In genomic region chr6:28597217-28597835, GRCh38 we compare ENCODE assay signal across 8 cellular contexts.
A peak's percentile ranks its signal among the peaks of the same experiment; 100 is the strongest.
DNase-seq lines count a peak whose midpoint lies in the region; ATAC-seq and TF ChIP-seq lines count a peak whose summit lies in the region.

No MANE protein-coding gene starts in this region.

- DNase-seq in cardiac muscle cell (ENCODE audit: low read depth in 1 of 2, low spot score in 1 of 2) (peak in 1 of 2 donors; percentile 60), Right ventricle myocardium superior (no peak), NCI-H524 (lab: John Stamatoyannopoulos, UW) (peak; percentile 71 to 89), astrocyte of the spinal cord (ENCODE audit: low read depth, low spot score) (peak; percentile 68), mesendoderm (peak; percentile 82), upper lobe of left lung (no peak), HuH-7.5 (ENCODE audit: low spot score) (no peak), cardiac septum (ENCODE audit: low spot score) (no peak)

- H3K27ac ChIP-seq in cardiac muscle cell (no peak overlapping the region), mesendoderm (ENCODE audit: low read depth, low read length) (no peak overlapping the region), upper lobe of left lung (no peak overlapping the region)

- H2BK15ac ChIP-seq in mesendoderm (replicated peaks; ENCODE audit: low read depth): no peak overlapping the region

- H3K4ac ChIP-seq in mesendoderm (ENCODE audit: low read depth, low read length): no peak overlapping the region

- H3K18ac ChIP-seq in mesendoderm (ENCODE audit: low read length): no peak overlapping the region

- no peak overlapping the region for H2BK120ac ChIP-seq in mesendoderm (ENCODE audit: low read depth, low read length)

- H3K9ac ChIP-seq in mesendoderm (ENCODE audit: low read length): peak overlapping the region; percentile 54

- H3K79me1 ChIP-seq in mesendoderm (ENCODE audit: low read length): no peaks in the 10 kb centered on the region

- no peak overlapping the region for H3K56ac ChIP-seq in mesendoderm (ENCODE audit: low read length)

- H3K9me3 ChIP-seq in cardiac muscle cell (ENCODE audit: low read depth) (no peaks in the 10 kb centered on the region), upper lobe of left lung (no peaks in the 10 kb centered on the region)

- no peaks in the 10 kb centered on the region for H3K79me2 ChIP-seq in mesendoderm (ENCODE audit: control insufficient read depth, insufficient read depth, low read length)

- no peak overlapping the region for H3K23ac ChIP-seq in mesendoderm (ENCODE audit: low read length)

- no peak overlapping the region for H2BK5ac ChIP-seq in mesendoderm (ENCODE audit: low read length)

- in situ Hi-C loops in astrocyte of the spinal cord (cut with HindIII; ENCODE audit: low sequenced_read_pairs): no loop called here

- TF ChIP-seq POLR2A in upper lobe of left lung (IDR thresholded peaks at IDR 0.05): no peak

- ATAC-seq in Right ventricle myocardium superior (ENCODE audit: poor library complexity) (no peak), upper lobe of left lung (ENCODE audit: low FRiP score in 2 of 2) (no peak)

- WGBS in mesendoderm (ENCODE audit: extremely low coverage, insufficient coverage, low lambda C conversion rate): no CpG with 5 or more reads among the region's 18 CpGs
- WGBS in upper lobe of left lung, 2 donors: 10 to 11% methylated on average over 18 of the region's 18 CpGs

- TF ChIP-seq CTCF in cardiac muscle cell (IDR thresholded peaks at IDR 0.05; ENCODE audit: low read depth, low read length) (no peak), astrocyte of the spinal cord (IDR thresholded peaks at IDR 0.05; ENCODE audit: low read depth, low read length) (no peak), upper lobe of left lung (IDR thresholded peaks at IDR 0.05) (no peak)

- no peaks in the 10 kb centered on the region for H3K4me1 ChIP-seq in cardiac muscle cell (ENCODE audit: low read depth)
- H3K4me1 ChIP-seq in mesendoderm (ENCODE audit: control insufficient read depth, low read depth, low read length): no peaks in the 10 kb centered on the region
- H3K4me1 ChIP-seq in upper lobe of left lung: no peaks in the 10 kb centered on the region

- H4K5ac ChIP-seq in mesendoderm (ENCODE audit: low read length): no peak overlapping the region

- H3K36me3 ChIP-seq in cardiac muscle cell (no peaks in the 10 kb centered on the region), mesendoderm (ENCODE audit: control insufficient read depth, insufficient read depth, low read length) (no peaks in the 10 kb centered on the region), upper lobe of left lung (no peaks in the 10 kb centered on the region)

- TF ChIP-seq EP300 in upper lobe of left lung (IDR thresholded peaks at IDR 0.05): no peak

- H2AK5ac ChIP-seq in mesendoderm (ENCODE audit: low read length): no peak overlapping the region

- intact Hi-C loops in Right ventricle myocardium superior (cut with DNase I): no loop called here
- intact Hi-C loops in cardiac septum (cut with DNase I): no loop called here

- H3K4me2 ChIP-seq in mesendoderm (ENCODE audit: low read length): peak overlapping the region; percentile 47

- H3K27me3 ChIP-seq in cardiac muscle cell: no peaks in the 10 kb centered on the region
- H3K27me3 ChIP-seq in mesendoderm (ENCODE audit: insufficient read depth, low read length, poor library complexity): no peaks in the 10 kb centered on the region
- no peaks in the 10 kb centered on the region for H3K27me3 ChIP-seq in upper lobe of left lung

- H4K8ac ChIP-seq in mesendoderm (ENCODE audit: low read depth, low read length): no peak overlapping the region

- peak overlapping the region; percentile 12 for H3K4me3 ChIP-seq in cardiac muscle cell
- H3K4me3 ChIP-seq in astrocyte of the spinal cord (ENCODE audit: low read depth, low read length): peak overlapping the region; percentile 46
- peak overlapping the region; percentile 69 for H3K4me3 ChIP-seq in mesendoderm (ENCODE audit: low read length)
- H3K4me3 ChIP-seq in upper lobe of left lung: peak overlapping the region in 1 of 4 donors; percentile 6

Comparison
In these comparisons a context has a peak if more than half of its experiments do, and no peak if none do; other contexts are left out.
1. DNase-seq: peak in NCI-H524 (2 of 2), astrocyte of the spinal cord (single experiment) and mesendoderm (single experiment); none in Right ventricle myocardium superior (single experiment), upper lobe of left lung (0 of 2), HuH-7.5 (single experiment) and cardiac septum (single experiment).